In the genomic region with DNA sequence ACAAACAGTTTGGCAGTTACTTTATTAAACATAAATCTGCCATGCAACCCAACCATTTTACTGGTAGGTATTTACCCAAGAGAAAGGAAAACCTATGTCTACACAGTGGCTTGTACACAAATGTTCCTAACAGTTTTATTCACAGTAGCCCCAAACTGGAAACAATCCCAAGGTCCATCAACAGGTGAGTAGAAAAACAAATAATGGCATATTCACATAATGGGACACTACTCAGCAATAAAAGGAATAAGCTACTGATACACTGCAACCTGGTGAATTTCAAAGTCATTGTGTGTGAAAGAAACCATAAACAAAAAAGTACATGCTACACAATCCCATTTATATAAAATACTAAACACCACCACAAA, we compare ENCODE assay signal across 14 cellular contexts.
"Had no signal": no experiment of that assay in that cellular context is flagged by ENCODE, and none has a peak within 500 bp of the region (broad histone marks: within the 10 kb centered on the region; RNA-seq: fewer than 3 reads in every experiment).

No MANE protein-coding gene starts in this region.

- H3K4me3 Mint-ChIP-seq: activated naive CD8-positive, alpha-beta T cell treated with anti-CD3 and anti-CD28 coated beads, Interleukin-2, amount 10 ng/mL, durations not matched to agents 7 days and 5 days; naive B cell; stimulated activated naive B cell treated with anti-CD40 and anti-IgM and Interleukin-4, amounts not matched to agents 10 μg/mL and 1 μg/mL and 100 μg/mL, for 72 hours had no signal

- H3K9me3 ChIP-seq: esophagus muscularis mucosa, neutrophil had no signal

- ATAC-seq: left cardiac atrium; right cardiac atrium; stimulated activated naive B cell treated with anti-CD40 and anti-IgM and Interleukin-4, amounts not matched to agents 10 μg/mL and 1 μg/mL and 100 μg/mL, for 72 hours had no signal

- FAIRE-seq: endometrium had no signal

- H3K9me3 Mint-ChIP-seq: naive B cell; stimulated activated naive B cell treated with anti-CD40 and anti-IgM and Interleukin-4, amounts not matched to agents 10 μg/mL and 1 μg/mL and 100 μg/mL, for 72 hours had no signal

- H3K27ac Mint-ChIP-seq: naive B cell had no signal

- H3K27me3 Mint-ChIP-seq: activated naive CD8-positive, alpha-beta T cell treated with anti-CD3 and anti-CD28 coated beads, Interleukin-2, amount 10 ng/mL, durations not matched to agents 7 days and 5 days; naive B cell; stimulated activated naive B cell treated with anti-CD40 and anti-IgM and Interleukin-4, amounts not matched to agents 10 μg/mL and 1 μg/mL and 100 μg/mL, for 72 hours had no signal

- DNase-seq: activated CD4-positive, CD25-positive, alpha-beta regulatory T cell treated with anti-CD3 and anti-CD28 coated beads, Interleukin-2, amount 50 U/mL, for 72 hours; activated gamma-delta T cell; activated naive CD8-positive, alpha-beta T cell treated with anti-CD3 and anti-CD28 coated beads, Interleukin-2, amount 10 ng/mL, durations not matched to agents 7 days and 5 days; activated T-cell treated with anti-CD3 and anti-CD28 coated beads for 4 hours; aorta; left cardiac atrium; naive B cell; right cardiac atrium; stimulated activated naive B cell treated with anti-CD40 and anti-IgM and Interleukin-4, amounts not matched to agents 10 μg/mL and 1 μg/mL and 100 μg/mL, for 72 hours; trophoblast cell had no signal

- H3K27ac ChIP-seq: esophagus muscularis mucosa, neutrophil had no signal

- H3K27me3 ChIP-seq: esophagus muscularis mucosa, neutrophil had no signal

- H3K4me3 ChIP-seq: esophagus muscularis mucosa, lung had no signal
